In genomic region chr1:6464514-6464836, GRCh38 we compare ENCODE assay signal across 9 cellular contexts. TPM values are rescaled to one million over a fixed set of nuclear protein-coding genes. Genes with fewer than 3 reads are reported as not detected.
DNase-seq lines count a peak whose midpoint lies in the region; ATAC-seq and TF ChIP-seq lines count a peak whose summit lies in the region.
"Had no signal": no experiment of that assay in that cellular context is flagged by ENCODE, and none has a peak within 500 bp of the region (broad histone marks: within the 10 kb centered on the region; RNA-seq: fewer than 3 reads in every experiment).

No MANE protein-coding gene starts in this region.

- no peaks in the 10 kb centered on the region for H3K27me3 Mint-ChIP-seq in T-helper 17 cell

- intact Hi-C loops in colonic mucosa (cut with DNase I): no loop called here
- intact Hi-C loops in gastrocnemius medialis (cut with DNase I; ENCODE audit: low total_unique reads): no loop called here

- H3K9me3 ChIP-seq in T-helper 17 cell (ENCODE audit: control insufficient read depth, low read length, poor library complexity, severe bottlenecking) (no peaks in the 10 kb centered on the region), colonic mucosa (no peaks in the 10 kb centered on the region), gastrocnemius medialis (no peaks in the 10 kb centered on the region)

- in situ Hi-C loops in gastrocnemius medialis (cut with MboI; ENCODE audit: low sequenced_read_pairs in 4 of 4): no loop called here

- H3K27ac Mint-ChIP-seq in T-helper 17 cell: peak overlapping the region; percentile 100

- no peak for TF ChIP-seq POLR2A in gastrocnemius medialis (IDR thresholded peaks at IDR 0.05)

- peak overlapping the region; percentile 29 to 66 for H3K9ac ChIP-seq in colonic mucosa (ENCODE audit: low read depth in 2 of 2, low read length in 2 of 2)

- H3K27me3 ChIP-seq in colonic mucosa: no peaks in the 10 kb centered on the region
- peaks cover 23 to 25% (median 24%) of the 10 kb centered on the region in 3 donors for H3K27me3 ChIP-seq in gastrocnemius medialis

- no peak for TF ChIP-seq CTCF in colonic mucosa (IDR thresholded peaks at IDR 0.05)
- no peak for TF ChIP-seq CTCF in gastrocnemius medialis (IDR thresholded peaks at IDR 0.05 in 4 of 5, conservative IDR thresholded peaks at IDR 0.05 in 1 of 5)

- H3K4me1 ChIP-seq in colonic mucosa (no peaks in the 10 kb centered on the region), gastrocnemius medialis (no peaks in the 10 kb centered on the region)

- H3K4me3 Mint-ChIP-seq in T-helper 17 cell: peak overlapping the region; percentile 99

- DNase-seq in HuH-7 (ENCODE audit: low spot score): peak; percentile 62
- peak in 2 of 3 donors; percentile 42 to 47 for DNase-seq in T-helper 17 cell
- peak; percentile 88 for DNase-seq in colonic mucosa
- peak; percentile 43 for DNase-seq in stimulated activated CD4-positive, alpha-beta T cell treated with anti-CD3 and anti-CD28 coated beads, Interleukin-12 subunit alpha, Interleukin-12 subunit beta, amount 100 ng/mL, for 4 hours
- DNase-seq in GOT3 (lab: John Stamatoyannopoulos, UW): no peak
- no peak for DNase-seq in NK-92 treated with Interleukin-12 subunit alpha and Interleukin-12 subunit beta, amount 100 ng/mL, for 24 hours (lab: John Stamatoyannopoulos, UW)
- no peak for DNase-seq in NCI-H2227 (lab: John Stamatoyannopoulos, UW; ENCODE audit: unreplicated experiment)
- DNase-seq in gastrocnemius medialis: no peak
- DNase-seq: activated CD4-positive, CD25-positive, alpha-beta regulatory T cell treated with anti-CD3 and anti-CD28 coated beads, Interleukin-2, amount 50 U/mL, for 72 hours had no signal

- H3K4me3 ChIP-seq in colonic mucosa (no peak overlapping the region), gastrocnemius medialis (no peak overlapping the region)

- H3K27ac ChIP-seq in colonic mucosa (no peak overlapping the region), gastrocnemius medialis (no peak overlapping the region)

- H3K36me3 ChIP-seq in colonic mucosa (no peaks in the 10 kb centered on the region), gastrocnemius medialis (no peaks in the 10 kb centered on the region)

- ATAC-seq in T-helper 17 cell (no peak), gastrocnemius medialis (no peak)

- peaks cover 37% of the 10 kb centered on the region for H3K4me1 Mint-ChIP-seq in T-helper 17 cell

- peaks cover 19% of the 10 kb centered on the region for H3K36me3 Mint-ChIP-seq in T-helper 17 cell (ENCODE audit: low read depth)

RNA-seq across cellular contexts. Expression of gene TNFRSF25, which starts 1.5 kb away (rescaled TPM):
- total RNA-seq in T-helper 17 cell (100 to 1,000 TPM; 393 to 433 TPM), colonic mucosa (10 to 100 TPM; 33.1 to 87.1 TPM), gastrocnemius medialis (1 to 10 TPM; 1.0 to 4.2 (median 2.7) TPM)

RNA-seq across cellular contexts. Expression of gene PLEKHG5, which starts 27.0 kb away (rescaled TPM):
- total RNA-seq in T-helper 17 cell (10 to 100 TPM; 10.8 to 12.8 TPM), colonic mucosa (10 to 100 TPM; 13.9 to 19.6 TPM), gastrocnemius medialis (1 to 10 TPM; 1.2 to 2.3 (median 1.6) TPM)

RNA-seq across cellular contexts. Expression of gene ESPN, which starts 39.9 kb away (rescaled TPM):
- total RNA-seq in T-helper 17 cell (10 to 100 TPM; 13.2 to 15.7 TPM), colonic mucosa (10 to 100 TPM; 74.3 to 98.0 TPM), gastrocnemius medialis (under 1 TPM in 1 of 4 donors, not detected in 3; 0.41 TPM)

RNA-seq across cellular contexts. Expression of gene HES2, which starts 44.8 kb away (rescaled TPM):
- total RNA-seq in T-helper 17 cell: not detected
- 10 to 100 TPM; 14.2 to 24.0 TPM for total RNA-seq in colonic mucosa
- total RNA-seq in gastrocnemius medialis: under 1 TPM in 1 of 4 donors, not detected in 3; 0.24 TPM

Comparison
In these comparisons a context has a peak if more than half of its experiments do, and no peak if none do; other contexts are left out.
1. DNase-seq: peak in HuH-7 (single experiment), T-helper 17 cell (2 of 3), colonic mucosa (single experiment) and stimulated activated CD4-positive, alpha-beta T cell treated with anti-CD3 and anti-CD28 coated beads, Interleukin-12 subunit alpha, Interleukin-12 subunit beta, amount 100 ng/mL, for 4 hours (single experiment); none in GOT3 (single experiment), NK-92 treated with Interleukin-12 subunit alpha and Interleukin-12 subunit beta, amount 100 ng/mL, for 24 hours (single experiment), NCI-H2227 (single experiment) and gastrocnemius medialis (0 of 2).
2. RNA of gene TNFRSF25, which starts 1.5 kb away (total RNA-seq): 393 to 433 TPM in T-helper 17 cell and 33.1 to 87.1 TPM in colonic mucosa; 1.0 to 4.2 TPM in gastrocnemius medialis; every median in the first group is over 4 times any median in the second.
3. RNA of gene ESPN, which starts 39.9 kb away (total RNA-seq): 74.3 to 98.0 TPM in colonic mucosa and 13.2 to 15.7 TPM in T-helper 17 cell; 0.41 TPM in gastrocnemius medialis; every median in the first group is over 10 times any median in the second.